18 cellular contexts compared by ENCODE assay signal in the genomic region with DNA sequence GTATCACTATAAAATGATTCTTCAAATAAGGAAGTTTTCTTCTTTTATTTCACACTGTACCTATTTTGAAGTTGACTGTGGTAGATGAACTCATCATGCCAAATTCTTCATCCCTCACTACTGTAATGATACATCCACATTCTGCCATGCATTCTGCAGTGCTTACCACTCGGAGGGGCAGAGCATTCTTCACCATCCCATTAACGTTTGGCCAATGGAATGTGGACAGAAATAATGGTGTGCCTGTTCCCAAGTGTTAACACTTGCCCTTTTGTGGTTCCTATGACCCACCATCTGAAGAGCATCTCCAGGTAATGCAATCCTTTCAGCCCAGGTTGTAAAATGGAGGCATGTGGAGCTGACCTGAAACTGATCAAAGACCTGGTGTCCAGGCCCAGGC. TPM values are rescaled to one million over a fixed set of nuclear protein-coding genes. Genes with fewer than 3 reads are reported as not detected.
DNase-seq lines count a peak whose midpoint lies in the region; ATAC-seq, FAIRE-seq and TF ChIP-seq lines count a peak whose summit lies in the region.
"Had no signal": no experiment of that assay in that cellular context is flagged by ENCODE, and none has a peak within 500 bp of the region (broad histone marks: within the 10 kb centered on the region; RNA-seq: fewer than 3 reads in every experiment).

No MANE protein-coding gene starts in this region.

- H3K36me3 ChIP-seq in GM12878 (ENCODE audit: control insufficient read depth in 2 of 2, insufficient read depth in 2 of 2, low read length in 1 of 2) (0 out of 4 replicates have a peak, but pooled peaks cover 0 to 2% of the 10 kb centered on the region in 2 experiments), keratinocyte (ENCODE audit: control insufficient read depth in 2 of 2, extremely low read depth in 1 of 2, insufficient read depth in 2 of 2, low read length in 2 of 2) (no peaks in the 10 kb centered on the region)

- in situ Hi-C loops in GM12878 (cut with MboI) = no loop called here

- RAD21 ChIA-PET in GM12878 (lab: Charles Lee; ENCODE audit: unreplicated experiment) = no interaction called here

- dilution Hi-C loops in keratinocyte (cut with MboI; ENCODE audit: extremely low pct_ligation_motif_present, low sequenced_read_pairs) = no loop called here

- 88% methylated on average over 2 of the region's 2 CpGs for WGBS in GM12878 (ENCODE audit: insufficient coverage, insufficient replicate concordance, low lambda C conversion rate, missing lambda C conversion rate)

- FAIRE-seq in HTR-8/SVneo (lab: Jason Lieb, UNC) = peak; percentile 51
- no peak for FAIRE-seq in GM12878 (lab: Jason Lieb, UNC)
- FAIRE-seq in keratinocyte (lab: Jason Lieb, UNC) = no peak
- FAIRE-seq: A549 had no signal

- H3K4me1 ChIP-seq in GM12878 (ENCODE audit: control insufficient read depth, insufficient read depth, low read length) (no peaks in the 10 kb centered on the region), keratinocyte (ENCODE audit: control insufficient read depth, extremely low read depth, insufficient read depth, low read length) (peaks cover 13% of the 10 kb centered on the region)

- H3K27ac Mint-ChIP-seq in activated T-cell treated with anti-CD3 and anti-CD28 coated beads, Interleukin-2, amount 50 U/mL, for 24 hours = no peak overlapping the region

- no peaks in the 10 kb centered on the region for H3K9me3 Mint-ChIP-seq in activated T-cell treated with anti-CD3 and anti-CD28 coated beads, Interleukin-2, amount 50 U/mL, for 24 hours

- POLR2A ChIA-PET in GM12878 (lab: Charles Lee) = no interaction called here

- no peak for TF ChIP-seq RAD21 in GM12878 (IDR thresholded peaks at IDR 0.05; ENCODE audit: insufficient read depth, low read depth, low read length)

- no peak overlapping the region for H3K4me3 Mint-ChIP-seq in activated T-cell treated with anti-CD3 and anti-CD28 coated beads, Interleukin-2, amount 50 U/mL, for 24 hours

- no peaks in the 10 kb centered on the region for H3K4me1 Mint-ChIP-seq in activated T-cell treated with anti-CD3 and anti-CD28 coated beads, Interleukin-2, amount 50 U/mL, for 24 hours (ENCODE audit: low read depth)

- SMC1A ChIA-PET in GM12878 (lab: Charles Lee; ENCODE audit: uncharacterized antibody, unreplicated experiment) = interaction anchor here (1.2 kb wide), 1 partner anchor 13 kb away, joined by 4 read pairs; no protein-coding TSS in a partner anchor

- H3K79me2 ChIP-seq in GM12878 (ENCODE audit: control insufficient read depth, insufficient read depth, low read length) (peaks cover 12% of the 10 kb centered on the region), keratinocyte (ENCODE audit: control insufficient read depth, insufficient read depth, low read length) (peaks cover 33% of the 10 kb centered on the region)

- H3K4me3 ChIP-seq in GM12878 = no peak overlapping the region
- H3K4me3 ChIP-seq in keratinocyte (ENCODE audit: control insufficient read depth in 2 of 3, extremely low read depth in 1 of 3, insufficient read depth in 2 of 3, low read depth in 1 of 3, low read length in 3 of 3) = no peak overlapping the region
- H3K4me3 ChIP-seq: A549 had no signal

- ATAC-seq in GM12878 = no peak
- ATAC-seq in GM21786 (IDR thresholded peaks at IDR 0.05; ENCODE audit: unreplicated experiment) = no peak
- ATAC-seq: A549, Panc1 had no signal

- TF ChIP-seq POLR2A in GM12878 (IDR thresholded peaks at IDR 0.05; ENCODE audit: low read depth, low read length) = no peak

- H3K9ac ChIP-seq in GM12878 (ENCODE audit: control insufficient read depth, insufficient read depth, low read length) = no peak overlapping the region
- H3K9ac ChIP-seq in keratinocyte (ENCODE audit: control insufficient read depth, extremely low read depth, insufficient read depth, low read length) = no peak overlapping the region
- H3K9ac ChIP-seq: KMS-11 had no signal

- no peak overlapping the region for H3K27ac ChIP-seq in GM12878 (ENCODE audit: control insufficient read depth, insufficient read depth)
- H3K27ac ChIP-seq in keratinocyte (ENCODE audit: control insufficient read depth, insufficient read depth, low read length) = peak overlapping the region; percentile 22
- H3K27ac ChIP-seq: A549, KMS-11 had no signal

- H3K36me3 Mint-ChIP-seq in activated T-cell treated with anti-CD3 and anti-CD28 coated beads, Interleukin-2, amount 50 U/mL, for 24 hours (ENCODE audit: low read depth) = no peaks in the 10 kb centered on the region

- TF ChIP-seq CTCF in GM12878 (IDR thresholded peaks at IDR 0.05 in 2 of 3, conservative IDR thresholded peaks at IDR 0.05 in 1 of 3; ENCODE audit: control insufficient read depth in 2 of 3, extremely low read depth in 1 of 3, insufficient read depth in 1 of 3, low read depth in 3 of 3, low read length in 3 of 3) (no peak), keratinocyte (optimal IDR thresholded peaks at IDR 0.05 in 1 of 3, IDR thresholded peaks at IDR 0.05 in 1 of 3, conservative IDR thresholded peaks at IDR 0.05 in 1 of 3; ENCODE audit: extremely low read depth in 1 of 3, insufficient read depth in 2 of 3, low read length in 3 of 3) (no peak)

- H3K27me3 ChIP-seq in GM12878 (replicated peaks in 1 of 2; ENCODE audit: control insufficient read depth in 2 of 2, insufficient read depth in 2 of 2, low read length in 1 of 2) = no peaks in the 10 kb centered on the region
- no peaks in the 10 kb centered on the region for H3K27me3 ChIP-seq in keratinocyte (ENCODE audit: control insufficient read depth, extremely low read depth, insufficient read depth, low read length)

- no peaks in the 10 kb centered on the region; the same call in 2 of the 3 replicates for H3K9me3 ChIP-seq in GM12878 (replicated peaks; ENCODE audit: control insufficient read depth, insufficient read depth, low read length)
- no peaks in the 10 kb centered on the region for H3K9me3 ChIP-seq in keratinocyte (ENCODE audit: control insufficient read depth, low read depth, low read length)
- H3K9me3 ChIP-seq: A549, Caco-2 had no signal

- DNase-seq in EL = peak; percentile 64
- DNase-seq in HTR-8/SVneo (ENCODE audit: insufficient read length, low spot score) = no peak
- DNase-seq in GM12878 (ENCODE audit: low read depth, low spot score) = no peak
- no peak for DNase-seq in keratinocyte (ENCODE audit: low read depth, low spot score)
- no peak for DNase-seq in SIG-M5 treated with dmso at 0.1 percent for 504 hours (lab: John Stamatoyannopoulos, UW; ENCODE audit: unreplicated experiment)
- DNase-seq in activated CD8-positive, alpha-beta memory T cell treated with anti-CD3 and anti-CD28 coated beads for 24 hours = no peak
- DNase-seq in activated T-cell treated with anti-CD3 and anti-CD28 coated beads, Interleukin-2, amount 50 U/mL, for 24 hours = no peak
- DNase-seq: Caco-2, DMS53, NCI-H1105 treated with DMSO at 0.1 percent for 48 hours, NCI-H187, NCI-H446, NCI-H748 treated with DMSO at 0.1 percent for 48 hours, Right ventricle myocardium superior had no signal

- CTCF ChIA-PET in GM12878 (lab: Yijun Ruan, JAX) = no interaction called here

- H3K9me1 ChIP-seq in keratinocyte (ENCODE audit: control insufficient read depth, extremely low read depth, insufficient read depth, low read length) = no peaks in the 10 kb centered on the region

- H4K20me1 ChIP-seq in GM12878 (ENCODE audit: control insufficient read depth, insufficient read depth) (no peaks in the 10 kb centered on the region), keratinocyte (ENCODE audit: control insufficient read depth, extremely low read depth, insufficient read depth, low read length) (no peaks in the 10 kb centered on the region)

- no TSS peak for BruUV-seq in GM12878 (replicated peaks; lab: Mats Ljungman, UMichigan)

- TF ChIP-seq EP300 in GM12878 (IDR thresholded peaks at IDR 0.05; ENCODE audit: borderline replicate concordance in 1 of 2, control insufficient read depth in 1 of 2, low read depth in 2 of 2, low read length in 2 of 2) = no peak

- no peak overlapping the region for H3K4me2 ChIP-seq in GM12878 (ENCODE audit: control insufficient read depth, insufficient read depth)
- no peak overlapping the region for H3K4me2 ChIP-seq in keratinocyte (ENCODE audit: control insufficient read depth, extremely low read depth, insufficient read depth, low read depth, low read length)
- H3K4me2 ChIP-seq: A549, KMS-11 had no signal

- no peaks in the 10 kb centered on the region for H3K27me3 Mint-ChIP-seq in activated T-cell treated with anti-CD3 and anti-CD28 coated beads, Interleukin-2, amount 50 U/mL, for 24 hours

- intact Hi-C loops in GM12878 (cut with micrococcal nuclease; ENCODE audit: unreplicated experiment) = no loop called here

- H2AFZ ChIP-seq in GM12878 (ENCODE audit: control insufficient read depth, low read depth, low read length) = no peak overlapping the region
- no peak overlapping the region for H2AFZ ChIP-seq in keratinocyte (ENCODE audit: control insufficient read depth, low read length)

TF ChIP-seq in GM12878, 131 proteins besides CTCF, POLR2A, EP300 and RAD21:
- TF ChIP-seq NR2C2 (IDR thresholded peaks at IDR 0.05; ENCODE audit: borderline replicate concordance, control insufficient read depth, insufficient read length, low read depth) = peak; percentile 10
- TF ChIP-seq TARDBP (IDR thresholded peaks at IDR 0.05; ENCODE audit: borderline replicate concordance) = no peak

RNA-seq across cellular contexts. Expression of a gene that starts 18.6 kb away (rescaled TPM):
- 42.8 and 52.3 TPM in 2 replicates for total RNA-seq in GM12878 (2013; cell fraction: nucleolus; rRNA removed)
- total RNA-seq in GM12878 (2014; rRNA removed) = 19.4 and 22.0 TPM in 2 replicates
- total RNA-seq in GM12878 (2014; rRNA removed; fragmentation: Illumina TruSeq; extraction: Trizol) = 25.2 and 26.2 TPM in 2 replicates
- 19.3 and 20.1 TPM in 2 replicates for total RNA-seq in GM12878 (2021)
- polyA plus RNA-seq in GM12878 (2011; ENCODE audit: low read depth) = 6.4 TPM
- polyA plus RNA-seq in GM12878 (2011; rRNA removed) = 11.7 and 12.9 TPM in 2 replicates
- polyA plus RNA-seq in GM12878 (2011; cell fraction: cytosol; rRNA removed) = 9.0 and 12.2 TPM in 2 replicates
- 12.0 and 16.4 TPM in 2 replicates for polyA plus RNA-seq in GM12878 (2011; cell fraction: nucleus; rRNA removed)
- polyA plus RNA-seq in GM12878 (2012) = 9.6 and 12.5 TPM in 2 replicates
- polyA plus RNA-seq in GM12878 (2014; fragmentation: Illumina TruSeq; extraction: Trizol) = 24.2 and 24.6 TPM in 2 replicates
- 10 to 100 TPM; 11.1 to 14.6 TPM for polyA plus RNA-seq in GM12878 (2014; fragmentation: Nextera tagmentation; extraction: Ambion mirVana)
- 14.4 TPM in 2 replicates for polyA plus RNA-seq in GM12878 (2014; rRNA removed)
- polyA plus RNA-seq in GM12878 (2016; fragmentation: Nextera tagmentation; extraction: Ambion mirVana) = 10 to 100 TPM; 26.6 to 32.4 TPM
- polyA minus RNA-seq in GM12878 (2011; rRNA and poly(A)+ RNA removed) = 15.4 and 25.7 TPM in 2 replicates
- polyA minus RNA-seq in GM12878 (2011; cell fraction: cytosol; rRNA and poly(A)+ RNA removed) = 10.0 and 15.3 TPM in 2 replicates
- polyA minus RNA-seq in GM12878 (2011; cell fraction: nucleus; rRNA and poly(A)+ RNA removed) = 12.0 and 26.5 TPM in 2 replicates
- 6.5 to 24.8 TPM (median 13.4 TPM) in 3 replicates for polyA plus RNA-seq in keratinocyte
- 45.2 TPM for polyA plus RNA-seq in keratinocyte (2011; ENCODE audit: low read depth)
- polyA plus RNA-seq in keratinocyte (2011; cell fraction: cytosol; rRNA removed) = 8.8 and 9.4 TPM in 2 replicates
- 23.1 and 28.8 TPM in 2 replicates for polyA plus RNA-seq in keratinocyte (2011; cell fraction: nucleus; rRNA removed)
- 6.8 and 26.7 TPM in 2 replicates for polyA plus RNA-seq in keratinocyte (2012; ENCODE audit: low replicate concordance)
- 7.5 to 17.7 TPM (median 14.8 TPM) in 3 replicates for polyA minus RNA-seq in keratinocyte
- 13.2 TPM for polyA minus RNA-seq in keratinocyte (2011; cell fraction: cytosol; rRNA and poly(A)+ RNA removed)
- polyA minus RNA-seq in keratinocyte (2011; cell fraction: nucleus; rRNA and poly(A)+ RNA removed) = 13.8 and 27.1 TPM in 2 replicates
